8 cellular contexts compared by ENCODE assay signal in the genomic region with DNA sequence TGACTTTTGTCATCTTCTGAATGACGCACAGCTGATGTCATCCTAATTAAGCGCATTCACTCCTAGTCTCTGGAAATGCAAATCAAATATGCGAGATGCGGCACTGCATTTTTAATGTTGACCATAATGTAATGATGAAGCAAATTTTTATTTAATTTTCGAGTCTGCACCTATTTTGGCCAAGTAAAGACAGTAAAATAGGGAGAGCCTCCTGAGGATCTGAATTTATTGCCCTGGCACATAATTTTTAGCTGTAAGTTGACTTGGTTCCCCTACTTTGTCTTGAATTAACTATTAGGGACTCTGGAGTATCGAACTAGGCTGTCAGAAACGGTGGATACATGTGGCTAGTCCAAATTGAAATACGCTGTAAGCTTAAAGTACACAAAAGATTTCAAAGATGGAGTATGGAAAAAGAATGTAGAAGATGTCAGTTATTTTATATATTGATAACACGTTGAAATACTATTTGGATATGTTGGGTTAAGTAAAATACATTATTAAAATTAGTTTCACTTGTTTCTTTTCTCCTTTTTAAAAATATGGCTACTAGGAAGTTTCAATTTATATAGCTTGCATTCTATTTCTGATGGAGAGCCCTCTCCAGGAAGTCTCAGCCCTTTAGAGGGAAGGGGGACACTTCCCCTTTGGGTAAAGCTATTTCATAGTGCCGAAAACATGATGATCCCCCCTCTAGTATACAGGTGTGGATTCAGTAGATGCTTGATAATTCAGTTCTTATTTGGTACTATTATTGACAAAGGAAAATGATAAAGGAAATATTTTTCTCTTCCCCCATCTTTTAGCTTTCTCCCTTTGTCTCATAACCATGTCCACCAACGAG. TPM values are rescaled to one million over a fixed set of nuclear protein-coding genes. Genes with fewer than 3 reads are reported as not detected.
DNase-seq lines count a peak whose midpoint lies in the region; ATAC-seq and TF ChIP-seq lines count a peak whose summit lies in the region.

No MANE protein-coding gene starts in this region.

- H3K36me3 ChIP-seq in skeletal muscle satellite cell (ENCODE audit: insufficient read depth, low read length) = peaks cover 33% of the 10 kb centered on the region

- H3K4me3 Mint-ChIP-seq in T-helper 2 cell treated with Interferon-gamma antibody and Interleukin-4, amounts not matched to agents 5 μg/mL and 100 μg/mL, for 36 hours = peak overlapping the region; percentile 93

- TF ChIP-seq CTCF in foreskin keratinocyte (conservative IDR thresholded peaks at IDR 0.05) = no peak

- peak; percentile 39 for ATAC-seq in foreskin keratinocyte
- no peak for ATAC-seq in HG02763 (IDR thresholded peaks at IDR 0.05; ENCODE audit: unreplicated experiment)

- peak overlapping the region; percentile 96 for H3K27ac Mint-ChIP-seq in T-helper 2 cell treated with Interferon-gamma antibody and Interleukin-4, amounts not matched to agents 5 μg/mL and 100 μg/mL, for 36 hours

- H3K27me3 Mint-ChIP-seq in T-helper 2 cell treated with Interferon-gamma antibody and Interleukin-4, amounts not matched to agents 5 μg/mL and 100 μg/mL, for 36 hours (ENCODE audit: low read depth) = peaks cover 2% of the 10 kb centered on the region

- peak overlapping the region; percentile 96 for H3K9ac ChIP-seq in skeletal muscle satellite cell (ENCODE audit: low read depth, low read length)

- H3K9me3 Mint-ChIP-seq in T-helper 2 cell treated with Interferon-gamma antibody and Interleukin-4, amounts not matched to agents 5 μg/mL and 100 μg/mL, for 36 hours = no peaks in the 10 kb centered on the region

- H3K9me3 ChIP-seq in skeletal muscle satellite cell (replicated peaks; ENCODE audit: low read length) = no peaks in the 10 kb centered on the region

- H3K4me1 Mint-ChIP-seq in T-helper 2 cell treated with Interferon-gamma antibody and Interleukin-4, amounts not matched to agents 5 μg/mL and 100 μg/mL, for 36 hours (ENCODE audit: low read depth) = peaks cover 18% of the 10 kb centered on the region

- H3K4me2 ChIP-seq in skeletal muscle satellite cell (ENCODE audit: low read length) = peak overlapping the region; percentile 84

- H3K4me3 ChIP-seq in skeletal muscle satellite cell (ENCODE audit: low read length) = peak overlapping the region; percentile 98

- H3K4me1 ChIP-seq in foreskin keratinocyte (peaks cover 13% of the 10 kb centered on the region), skeletal muscle satellite cell (ENCODE audit: control insufficient read depth, insufficient read depth, low read length) (peaks cover 19% of the 10 kb centered on the region)

- H3K36me3 Mint-ChIP-seq in T-helper 2 cell treated with Interferon-gamma antibody and Interleukin-4, amounts not matched to agents 5 μg/mL and 100 μg/mL, for 36 hours (ENCODE audit: low read depth) = peaks cover 39% of the 10 kb centered on the region

- H3K27me3 ChIP-seq in foreskin keratinocyte (no peaks in the 10 kb centered on the region), skeletal muscle satellite cell (ENCODE audit: control insufficient read depth, insufficient read depth, low read length) (no peaks in the 10 kb centered on the region)

- no peak for DNase-seq in T-helper 2 cell treated with Interferon-gamma antibody and Interleukin-4, amounts not matched to agents 5 μg/mL and 100 μg/mL, for 36 hours (ENCODE audit: low spot score)
- DNase-seq in T-helper 2 cell (no peak), SW480 (ENCODE audit: low spot score) (peak; percentile 49), foreskin keratinocyte (peak; percentile 19 to 53), NCI-H2171 (lab: John Stamatoyannopoulos, UW) (no peak), dedifferentiated amniotic fluid mesenchymal stem cell (ENCODE audit: extremely low spot score) (no peak)

- H3K27ac ChIP-seq in foreskin keratinocyte = peak overlapping the region; percentile 92

RNA-seq across cellular contexts. Expression of gene KPNA2, which starts 1.0 kb away (rescaled TPM):
- total RNA-seq in foreskin keratinocyte = 268 and 347 TPM in 2 replicates
- polyA plus RNA-seq in foreskin keratinocyte = 214 and 297 TPM in 2 replicates
- 111 and 169 TPM in 2 replicates for total RNA-seq in skeletal muscle satellite cell (2012; rRNA removed)

RNA-seq across cellular contexts. Expression of gene C17orf58, which starts 40.3 kb away (rescaled TPM):
- total RNA-seq in foreskin keratinocyte = 5.8 and 6.2 TPM in 2 replicates
- polyA plus RNA-seq in foreskin keratinocyte = 4.5 and 4.9 TPM in 2 replicates
- total RNA-seq in skeletal muscle satellite cell (2012; rRNA removed) = 12.2 and 14.9 TPM in 2 replicates

Comparison
In these comparisons a context has a peak if more than half of its experiments do, and no peak if none do; other contexts are left out.
1. DNase-seq: peak in SW480 (single experiment) and foreskin keratinocyte (2 of 2); none in T-helper 2 cell treated with Interferon-gamma antibody and Interleukin-4, amounts not matched to agents 5 μg/mL and 100 μg/mL, for 36 hours (single experiment), T-helper 2 cell (0 of 5), NCI-H2171 (single experiment) and dedifferentiated amniotic fluid mesenchymal stem cell (single experiment).